In the genomic region with DNA sequence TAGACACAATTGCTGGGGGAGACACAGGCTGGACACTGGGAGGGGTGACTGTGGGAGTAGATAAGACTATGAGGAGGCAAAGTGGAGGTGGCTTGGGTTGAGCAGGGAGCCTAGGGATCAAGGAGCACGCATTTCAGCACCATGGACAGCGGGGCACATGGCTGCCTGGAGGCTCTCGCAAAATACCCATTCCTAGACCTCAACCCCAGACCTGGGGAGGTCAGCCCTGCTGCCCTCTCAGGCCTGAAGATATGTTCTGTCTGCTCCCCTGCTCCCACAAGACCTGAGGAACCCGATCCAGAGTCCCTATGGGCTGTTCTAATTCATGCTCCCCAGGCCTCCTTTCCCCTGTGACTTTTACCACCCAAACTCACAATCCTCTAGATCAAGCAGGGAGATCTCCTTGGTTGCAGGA, we compare ENCODE assay signal across 8 cellular contexts. TPM values are rescaled to one million over a fixed set of nuclear protein-coding genes. Genes with fewer than 3 reads are reported as not detected.
DNase-seq lines count a peak whose midpoint lies in the region; ATAC-seq and TF ChIP-seq lines count a peak whose summit lies in the region.

No MANE protein-coding gene starts in this region.

- TF ChIP-seq EP300 in stomach (IDR thresholded peaks at IDR 0.05): no peak

- no peaks in the 10 kb centered on the region for H4K20me1 ChIP-seq in hepatocyte (ENCODE audit: insufficient read depth, poor library complexity, severe bottlenecking)

- H2AFZ ChIP-seq in hepatocyte: no peak overlapping the region

- H3K4me1 ChIP-seq in hepatocyte (ENCODE audit: insufficient read depth) (no peaks in the 10 kb centered on the region), stomach (no peaks in the 10 kb centered on the region)

- TF ChIP-seq CTCF in Calu3 (IDR thresholded peaks at IDR 0.05; ENCODE audit: unreplicated experiment) (no peak), hepatocyte (IDR thresholded peaks at IDR 0.05; ENCODE audit: poor library complexity) (no peak), stomach (IDR thresholded peaks at IDR 0.05) (no peak)

- H3K27ac Mint-ChIP-seq in Calu3 (ENCODE audit: unreplicated experiment): no peak overlapping the region

- WGBS in hepatocyte (ENCODE audit: low lambda C conversion rate, missing lambda C conversion rate): 17% methylated on average over 4 of the region's 4 CpGs
- 4 to 22% (median 12%) methylated on average over 3 to 4 of the region's 4 CpGs for WGBS in stomach, 5 donors

- H3K36me3 ChIP-seq in hepatocyte (replicated peaks; ENCODE audit: insufficient read depth, low read depth) (no peaks in the 10 kb centered on the region), stomach (no peaks in the 10 kb centered on the region)

- no peaks in the 10 kb centered on the region for H3K9me3 ChIP-seq in hepatocyte (ENCODE audit: low read depth)
- no peaks in the 10 kb centered on the region for H3K9me3 ChIP-seq in stomach

- no peak overlapping the region for H3K4me2 ChIP-seq in hepatocyte

- ATAC-seq in HG02884 (IDR thresholded peaks at IDR 0.05; ENCODE audit: unreplicated experiment): no peak

- H3K36me3 Mint-ChIP-seq in Calu3 (ENCODE audit: insufficient read depth, unreplicated experiment): no peaks in the 10 kb centered on the region

- no peaks in the 10 kb centered on the region for H3K4me1 Mint-ChIP-seq in Calu3 (ENCODE audit: low read depth, unreplicated experiment)

- no peaks in the 10 kb centered on the region for H3K9me2 ChIP-seq in hepatocyte (replicated peaks; ENCODE audit: insufficient read depth)

- H3K4me3 ChIP-seq in hepatocyte (no peak overlapping the region), stomach (no peak overlapping the region)

- no peak overlapping the region for H3K4me3 Mint-ChIP-seq in Calu3 (ENCODE audit: low read depth, unreplicated experiment)

- H3K9me3 Mint-ChIP-seq in Calu3 (ENCODE audit: low read depth, unreplicated experiment): no peaks in the 10 kb centered on the region

- CTCF ChIA-PET in Calu3 (lab: Charles Lee): no interaction called here

- DNase-seq in Calu3 (peak; percentile 58), LHCN-M2 (ENCODE audit: low read depth) (peak; percentile 44), hepatocyte (ENCODE audit: low spot score) (peak; percentile 75), stomach (peak; percentile 49), NCI-H1436 treated with DMSO at 0.1 percent for 48 hours (lab: John Stamatoyannopoulos, UW) (no peak), NCI-H2227 treated with DMSO at 0.1 percent for 48 hours (lab: John Stamatoyannopoulos, UW) (no peak)
- peak; percentile 35 for DNase-seq in activated CD8-positive, alpha-beta memory T cell treated with anti-CD3 and anti-CD28 coated beads, Interleukin-2, amount 50 U/mL, for 4 hours

- H3K27me3 ChIP-seq in hepatocyte (no peaks in the 10 kb centered on the region), stomach (peaks cover 0 to 22% (median 0%) of the 10 kb centered on the region in 3 donors)

- no peak overlapping the region for H3K27ac ChIP-seq in hepatocyte
- H3K27ac ChIP-seq in stomach: no peak overlapping the region

- no peak for TF ChIP-seq POLR2A in stomach (IDR thresholded peaks at IDR 0.05)

- intact Hi-C loops in Calu3 (cut with micrococcal nuclease; ENCODE audit: unreplicated experiment) (no loop called here), stomach (cut with DNase I; ENCODE audit: low total_unique reads) (no loop called here)

- H3K27me3 Mint-ChIP-seq in Calu3 (ENCODE audit: unreplicated experiment): peaks cover 59% of the 10 kb centered on the region

- no peaks in the 10 kb centered on the region for H3K79me2 ChIP-seq in hepatocyte

- no TSS peak for BruUV-seq in Calu3 (replicated peaks; lab: Mats Ljungman, UMichigan)

RNA-seq across cellular contexts. Expression of gene CPEB1, which starts 16.0 kb away (rescaled TPM):
- 5.3 and 7.6 TPM in 2 replicates for total RNA-seq in Calu3 (2022)
- 6.0 and 6.3 TPM in 2 replicates for total RNA-seq in LHCN-M2 (2014; rRNA removed)
- 1.1 TPM for polyA plus RNA-seq in LHCN-M2 (2012)
- 0.87 and 1.6 TPM in 2 replicates for total RNA-seq in hepatocyte
- 1.2 and 1.9 TPM in 2 replicates for polyA plus RNA-seq in hepatocyte
- total RNA-seq in stomach: 1 to 10 TPM in 3 of 5 donors, not detected in 2; 1.1 to 6.4 (median 1.2) TPM
- polyA plus RNA-seq in stomach: 1 to 10 TPM; 1.2 to 2.2 (median 1.7) TPM

RNA-seq across cellular contexts. Expression of gene AP3B2, which starts 46.5 kb away (rescaled TPM):
- total RNA-seq in Calu3 (2022): 13.1 and 24.7 TPM in 2 replicates
- total RNA-seq in LHCN-M2 (2014; rRNA removed): 0.40 and 0.45 TPM in 2 replicates
- polyA plus RNA-seq in LHCN-M2 (2012): 0.12 TPM
- 2.3 and 4.5 TPM in 2 replicates for total RNA-seq in hepatocyte
- 2.9 and 4.1 TPM in 2 replicates for polyA plus RNA-seq in hepatocyte
- total RNA-seq in stomach: 1 to 10 TPM in 3 of 5 donors, under 1 TPM in 1, not detected in 1; 0.29 to 8.0 (median 2.5) TPM
- 1 to 10 TPM; 1.4 to 2.6 (median 1.7) TPM for polyA plus RNA-seq in stomach

Comparison
In these comparisons a context has a peak if more than half of its experiments do, and no peak if none do; other contexts are left out.
1. DNase-seq: peak in Calu3 (single experiment), LHCN-M2 (single experiment), activated CD8-positive, alpha-beta memory T cell treated with anti-CD3 and anti-CD28 coated beads, Interleukin-2, amount 50 U/mL, for 4 hours (single experiment), hepatocyte (single experiment) and stomach (single experiment); none in NCI-H1436 treated with DMSO at 0.1 percent for 48 hours (single experiment) and NCI-H2227 treated with DMSO at 0.1 percent for 48 hours (single experiment).